ENCODE assay signal across 13 cellular contexts in the genomic region with DNA sequence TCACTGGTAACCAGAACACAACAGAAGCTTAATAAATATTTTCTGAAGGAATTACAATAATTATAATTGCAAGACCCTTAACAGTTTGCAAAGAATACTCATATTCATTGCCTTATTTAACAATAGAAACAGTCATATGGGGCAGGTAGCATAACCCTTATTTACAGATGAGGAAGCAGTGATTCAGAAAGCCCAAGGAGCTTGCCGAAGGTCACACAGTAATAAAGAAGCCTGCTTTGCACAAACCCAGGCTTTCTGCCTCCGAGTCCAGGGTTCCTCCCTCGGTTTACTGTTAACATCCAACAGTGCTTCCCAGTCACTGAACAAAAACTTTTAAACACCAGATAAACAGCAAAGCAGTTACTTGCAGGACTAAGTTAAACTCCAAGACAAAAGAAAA.
DNase-seq lines count a peak whose midpoint lies in the region; ATAC-seq and TF ChIP-seq lines count a peak whose summit lies in the region.
"Had no signal": no experiment of that assay in that cellular context is flagged by ENCODE, and none has a peak within 500 bp of the region (broad histone marks: within the 10 kb centered on the region; RNA-seq: fewer than 3 reads in every experiment).

No MANE protein-coding gene starts in this region.

- H3K4me3 ChIP-seq in RWPE2 (ENCODE audit: severe bottlenecking): no peak overlapping the region
- no peak overlapping the region for H3K4me3 ChIP-seq in epithelial cell of esophagus (ENCODE audit: low read length)
- H3K4me3 ChIP-seq in parathyroid adenoma (ENCODE audit: low read depth, low read length): no peak overlapping the region

- H3K27ac ChIP-seq in RWPE2 (ENCODE audit: poor library complexity, severe bottlenecking) (peak overlapping the region; percentile 44), parathyroid adenoma (peak overlapping the region; percentile 12)

- no peak for TF ChIP-seq CTCF in RWPE2 (IDR thresholded peaks at IDR 0.05; ENCODE audit: poor library complexity, severe bottlenecking)
- TF ChIP-seq CTCF in epithelial cell of esophagus (IDR thresholded peaks at IDR 0.05; ENCODE audit: insufficient read depth, low read depth, low read length, missing control alignments): no peak
- no peak for TF ChIP-seq CTCF in parathyroid adenoma (IDR thresholded peaks at IDR 0.05)

- H3K9me3 ChIP-seq in RWPE2 (ENCODE audit: severe bottlenecking) (no peaks in the 10 kb centered on the region), parathyroid adenoma (ENCODE audit: control insufficient read depth, low read length) (no peaks in the 10 kb centered on the region)

- H3K36me3 ChIP-seq in RWPE2 (ENCODE audit: low read depth): no peaks in the 10 kb centered on the region
- H3K36me3 ChIP-seq in parathyroid adenoma (ENCODE audit: control insufficient read depth, insufficient read depth, low read length): no peaks in the 10 kb centered on the region

- no peak overlapping the region for H3K9ac ChIP-seq in parathyroid adenoma

- peak overlapping the region; percentile 20 for H2AFZ ChIP-seq in parathyroid adenoma

- no peak for ATAC-seq in RWPE2 (ENCODE audit: low read depth)

- H3K79me2 ChIP-seq in parathyroid adenoma: no peaks in the 10 kb centered on the region

- no peak overlapping the region for H3K4me2 ChIP-seq in parathyroid adenoma (ENCODE audit: low read length)

- H3K4me1 ChIP-seq in RWPE2 (ENCODE audit: insufficient read depth, poor library complexity, severe bottlenecking) (peaks cover 14% of the 10 kb centered on the region), parathyroid adenoma (peaks cover 12% of the 10 kb centered on the region)

- DNase-seq in RWPE2 (ENCODE audit: low spot score) (no peak), epithelial cell of esophagus (ENCODE audit: low read depth) (peak; percentile 33), kidney tubule cell (ENCODE audit: low spot score) (peak; percentile 7), GM19240 (ENCODE audit: insufficient read length, low spot score) (no peak), NCI-H510A treated with DMSO at 0.1 percent for 48 hours (lab: John Stamatoyannopoulos, UW) (no peak), glomerular visceral epithelial cell (ENCODE audit: extremely low spot score) (no peak)
- no peak for DNase-seq in stimulated activated CD4-positive, alpha-beta T cell treated with anti-CD3 and anti-CD28 coated beads, Interleukin-15, amount 100 ng/mL, for 24 hours
- DNase-seq: GF-D8, H7, NCI-H1417, NCI-H187 treated with DMSO at 0.1 percent for 48 hours, SIG-M5 had no signal

- H3K27me3 ChIP-seq in RWPE2 (ENCODE audit: insufficient read depth, poor library complexity, severe bottlenecking) (no peaks in the 10 kb centered on the region), parathyroid adenoma (ENCODE audit: control insufficient read depth, insufficient read depth, low read length) (no peaks in the 10 kb centered on the region)

Comparison
In these comparisons a context has a peak if more than half of its experiments do, and no peak if none do; other contexts are left out.
1. DNase-seq: peak in epithelial cell of esophagus (single experiment) and kidney tubule cell (single experiment); none in RWPE2 (single experiment), GM19240 (single experiment), NCI-H510A treated with DMSO at 0.1 percent for 48 hours (single experiment), stimulated activated CD4-positive, alpha-beta T cell treated with anti-CD3 and anti-CD28 coated beads, Interleukin-15, amount 100 ng/mL, for 24 hours (single experiment) and glomerular visceral epithelial cell (single experiment).